Comparison of ENCODE assay signal across 8 cellular contexts in the genomic region with DNA sequence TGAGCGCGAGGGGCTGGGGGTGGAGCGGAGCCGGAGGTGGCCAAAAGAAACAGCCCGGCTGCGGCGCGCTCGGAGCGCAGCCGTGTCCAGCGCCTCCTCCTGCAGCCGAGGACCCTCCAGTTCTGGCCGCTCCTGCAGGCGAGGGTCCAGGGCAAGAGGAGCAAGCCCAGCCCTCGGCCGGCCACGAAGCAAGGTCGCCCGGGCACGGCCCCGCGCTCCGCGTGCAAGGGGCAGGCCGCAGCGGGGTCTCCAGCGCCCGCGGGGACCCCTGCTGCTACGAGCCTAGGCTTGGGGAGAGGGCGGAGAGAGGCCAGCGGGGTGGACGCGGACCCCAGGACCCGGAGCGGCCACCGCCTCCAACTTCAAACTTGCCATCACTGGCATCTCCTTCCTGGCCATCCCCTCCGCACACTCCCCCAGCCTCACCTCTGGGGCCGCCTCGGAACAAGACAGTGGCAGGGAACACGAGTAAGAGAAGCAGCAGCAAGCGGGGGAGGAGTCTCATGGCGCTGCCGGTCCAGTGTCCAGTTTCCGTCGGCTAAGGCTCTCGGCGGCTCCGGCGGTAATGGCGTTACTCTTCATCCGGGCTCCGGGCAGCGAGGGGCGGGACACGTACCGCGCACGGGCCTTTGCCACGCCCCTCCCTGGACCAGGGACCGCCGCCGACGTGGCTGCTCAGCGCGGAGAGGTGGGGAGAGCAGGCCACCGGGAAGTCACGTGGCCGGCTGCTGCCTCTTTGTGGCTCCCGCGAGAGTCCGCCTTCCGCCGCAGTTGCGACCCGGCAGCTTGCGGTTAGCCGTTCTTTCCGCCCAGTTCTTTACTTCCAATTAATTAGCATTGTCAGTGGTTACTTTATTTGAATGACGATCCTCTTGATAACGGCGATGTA. TPM values are rescaled to one million over a fixed set of nuclear protein-coding genes. Genes with fewer than 3 reads are reported as not detected.
DNase-seq lines count a peak whose midpoint lies in the region; ATAC-seq lines count a peak whose summit lies in the region.

A gene (minus strand): TSS at position 584 of the 889 bp plus-strand sequence. CDS start 79 bp downstream, at position 505.

- peak within 1 kb of the TSS; percentile 96 for H3K4me3 Mint-ChIP-seq in activated CD4-positive, alpha-beta T cell treated with anti-CD3 and anti-CD28 coated beads, Interleukin-2, amount 10 ng/mL, durations not matched to agents 7 days and 5 days

- peak within 1 kb of the TSS; percentile 95 for H3K4me3 ChIP-seq in BLaER1

- H3K9ac ChIP-seq in BLaER1, result peak within 1 kb of the TSS; percentile 96

- H3K4me2 ChIP-seq in BLaER1, result peak within 1 kb of the TSS; percentile 83

- H3K36me3 Mint-ChIP-seq in activated CD4-positive, alpha-beta T cell treated with anti-CD3 and anti-CD28 coated beads, Interleukin-2, amount 10 ng/mL, durations not matched to agents 7 days and 5 days (ENCODE audit: low read depth), result peaks cover 38% of the 10 kb centered on the region

- ATAC-seq in GM19328 (IDR thresholded peaks at IDR 0.05; ENCODE audit: unreplicated experiment), result peak; percentile 98
- peak; percentile 92 for ATAC-seq in HG03520 (IDR thresholded peaks at IDR 0.05; ENCODE audit: unreplicated experiment)
- peak; percentile 99 for ATAC-seq in left colon

- intact Hi-C loops in left colon (cut with DNase I, micrococcal nuclease), result no loop called here

- no peaks in the 10 kb centered on the region for H3K27me3 Mint-ChIP-seq in activated CD4-positive, alpha-beta T cell treated with anti-CD3 and anti-CD28 coated beads, Interleukin-2, amount 10 ng/mL, durations not matched to agents 7 days and 5 days

- H3K27ac Mint-ChIP-seq in activated CD4-positive, alpha-beta T cell treated with anti-CD3 and anti-CD28 coated beads, Interleukin-2, amount 10 ng/mL, durations not matched to agents 7 days and 5 days, result peak within 1 kb of the TSS; percentile 93

- H3K4me1 Mint-ChIP-seq in activated CD4-positive, alpha-beta T cell treated with anti-CD3 and anti-CD28 coated beads, Interleukin-2, amount 10 ng/mL, durations not matched to agents 7 days and 5 days, result peaks cover 53% of the 10 kb centered on the region

- peaks cover 59% of the 10 kb centered on the region for H3K4me1 ChIP-seq in BLaER1

- H3K9me3 Mint-ChIP-seq in activated CD4-positive, alpha-beta T cell treated with anti-CD3 and anti-CD28 coated beads, Interleukin-2, amount 10 ng/mL, durations not matched to agents 7 days and 5 days, result peaks cover 2% of the 10 kb centered on the region

- H3K9me3 ChIP-seq in BLaER1, result peaks cover 4% of the 10 kb centered on the region; the same call in 1 of the 2 replicates

- H3K27ac ChIP-seq in BLaER1, result peak within 1 kb of the TSS; percentile 93

- H4K20me1 ChIP-seq in BLaER1, result peaks cover 38% of the 10 kb centered on the region

- POLR2A ChIA-PET in activated CD4-positive, alpha-beta T cell treated with anti-CD3 and anti-CD28 coated beads, Interleukin-2, amount 10 ng/mL, durations not matched to agents 7 days and 5 days (lab: Charles Lee), result interaction anchor here (0.6 kb wide), 1 partner anchor 77 kb away, joined by 3 read pairs; a partner anchor contains a TSS

- H3K36me3 ChIP-seq in BLaER1, result peaks cover 29% of the 10 kb centered on the region

- peak; percentile 99 for DNase-seq in NCI-H69 (lab: John Stamatoyannopoulos, UW)
- peak; percentile 95 for DNase-seq in activated CD4-positive, alpha-beta T cell treated with anti-CD3 and anti-CD28 coated beads, Interleukin-2, amount 10 ng/mL, durations not matched to agents 7 days and 5 days
- DNase-seq in cortex of kidney (lab: John Stamatoyannopoulos, UW), result peak; percentile 64
- DNase-seq in left colon, result peak; percentile 98
- DNase-seq in stimulated activated CD4-positive, alpha-beta T cell treated with anti-CD3 and anti-CD28 coated beads, Interleukin-1b, Interleukin-23, amount 100 ng/mL, for 48 hours, result peak; percentile 95

- CTCF ChIA-PET in activated CD4-positive, alpha-beta T cell treated with anti-CD3 and anti-CD28 coated beads, Interleukin-2, amount 10 ng/mL, durations not matched to agents 7 days and 5 days (lab: Charles Lee), result interaction anchor here (0.5 to 2.3 kb wide), 5 partner anchors 9 to 37 kb away, joined by 3 to 7 read pairs (median 3); no protein-coding TSS in a partner anchor

- no peaks in the 10 kb centered on the region for H3K27me3 ChIP-seq in BLaER1

RNA-seq across cellular contexts. Expression of the gene that starts here (rescaled TPM):
- total RNA-seq in activated CD4-positive, alpha-beta T cell treated with anti-CD3 and anti-CD28 coated beads, Interleukin-2, amount 10 ng/mL, durations not matched to agents 7 days and 5 days, result 100 to 1,000 TPM; 141 to 150 TPM
- 100 to 1,000 TPM; 118 to 136 TPM for total RNA-seq in left colon

Comparison
In these comparisons a context has a peak if more than half of its experiments do, and no peak if none do; other contexts are left out.
1. Peak in every context shown above with its lines: DNase-seq, ATAC-seq, H3K4me3 ChIP-seq and H3K27ac ChIP-seq.